In the genomic region with DNA sequence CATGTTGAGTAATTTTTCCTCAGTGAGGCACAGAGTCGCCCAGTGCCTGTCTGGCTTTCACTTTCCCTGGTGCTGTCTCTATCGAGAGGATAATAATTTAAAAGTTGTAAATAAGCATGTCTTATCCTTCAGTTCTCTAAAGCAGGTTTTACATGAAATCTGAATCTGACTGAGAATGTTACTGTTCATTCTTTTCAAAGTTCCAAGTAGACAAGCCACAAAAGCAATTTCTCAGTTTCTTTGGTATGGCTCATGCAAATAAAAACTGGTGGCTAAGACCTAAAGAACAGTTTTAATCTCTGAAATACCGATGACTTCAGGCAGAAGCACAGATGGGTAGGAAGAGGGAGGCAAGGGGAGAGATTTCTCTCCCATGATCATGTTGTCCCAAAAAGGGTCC, we compare ENCODE assay signal across 10 cellular contexts.
DNase-seq lines count a peak whose midpoint lies in the region; ATAC-seq and TF ChIP-seq lines count a peak whose summit lies in the region.
"Had no signal": no experiment of that assay in that cellular context is flagged by ENCODE, and none has a peak within 500 bp of the region (broad histone marks: within the 10 kb centered on the region; RNA-seq: fewer than 3 reads in every experiment).

No MANE protein-coding gene starts in this region.

- H3F3A ChIP-seq in PC-9 (ENCODE audit: insufficient read depth, low read depth) = no peaks in the 10 kb centered on the region

- H3K36me3 ChIP-seq in GM06990 (ENCODE audit: control insufficient read depth, insufficient read depth, low read length) (no peaks in the 10 kb centered on the region), adipocyte (ENCODE audit: control insufficient read depth, insufficient read depth, low read length, severe bottlenecking) (no peaks in the 10 kb centered on the region), PC-9 (ENCODE audit: low read depth) (no peaks in the 10 kb centered on the region)
- H3K36me3 ChIP-seq: lower lobe of right lung had no signal

- H3K27me3 ChIP-seq in GM06990 (replicated peaks; ENCODE audit: control insufficient read depth, insufficient read depth, low read length) (no peaks in the 10 kb centered on the region), adipocyte (replicated peaks; ENCODE audit: control insufficient read depth, insufficient read depth, low read length) (no peaks in the 10 kb centered on the region), PC-9 (ENCODE audit: insufficient read depth, low read depth) (no peaks in the 10 kb centered on the region)

- no peaks in the 10 kb centered on the region for H4K20me1 ChIP-seq in PC-9 (ENCODE audit: insufficient read depth)

- POLR2A ChIA-PET in PC-9 (lab: Charles Lee; ENCODE audit: unreplicated experiment) = no interaction called here

- intact Hi-C loops in PC-9 (cut with micrococcal nuclease; ENCODE audit: unreplicated experiment) = no loop called here

- DNase-seq in GM06990 (ENCODE audit: extremely low read depth, insufficient read length) (peak; percentile 58), adipocyte (ENCODE audit: low read depth) (peak; percentile 2), midbrain (lab: John Stamatoyannopoulos, UW) (no peak), PC-9 (no peak), DMS153 (lab: John Stamatoyannopoulos, UW) (no peak)
- DNase-seq: amygdala, lower lobe of right lung, NCI-H187 treated with DMSO at 0.1 percent for 48 hours had no signal

- no peaks in the 10 kb centered on the region for H3K4me1 ChIP-seq in adipocyte (ENCODE audit: control insufficient read depth, insufficient read depth, low read length)
- no peaks in the 10 kb centered on the region for H3K4me1 ChIP-seq in PC-9 (replicated peaks; ENCODE audit: insufficient read depth)

- no peak overlapping the region for H3K9ac ChIP-seq in adipocyte (ENCODE audit: low read length)

- CTCF ChIA-PET in PC-9 (lab: Charles Lee) = no interaction called here

- ATAC-seq in GM18868 (IDR thresholded peaks at IDR 0.05; ENCODE audit: unreplicated experiment) = peak; percentile 27
- ATAC-seq in HG03039 (IDR thresholded peaks at IDR 0.05; ENCODE audit: unreplicated experiment) = peak; percentile 35
- ATAC-seq: lower lobe of right lung had no signal

- H2AFZ ChIP-seq in PC-9 = no peak overlapping the region

- no TSS peak for BruUV-seq in PC-9 (replicated peaks; lab: Mats Ljungman, UMichigan)

- H3K9me2 ChIP-seq in PC-9 (ENCODE audit: insufficient read depth) = no peaks in the 10 kb centered on the region

- TF ChIP-seq CTCF in GM06990 (IDR thresholded peaks at IDR 0.05; ENCODE audit: insufficient read depth, low read length, poor library complexity, severe bottlenecking) = no peak
- TF ChIP-seq CTCF in PC-9 (conservative IDR thresholded peaks at IDR 0.05) = no peak

- no peak overlapping the region for H3K27ac ChIP-seq in PC-9
- H3K27ac ChIP-seq: lower lobe of right lung had no signal

- H3K4me3 ChIP-seq in GM06990 (replicated peaks; ENCODE audit: low read depth, low read length) = no peak overlapping the region
- no peak overlapping the region for H3K4me3 ChIP-seq in adipocyte (ENCODE audit: low read length)
- no peak overlapping the region for H3K4me3 ChIP-seq in PC-9
- H3K4me3 ChIP-seq: lower lobe of right lung had no signal

- H3K79me2 ChIP-seq in PC-9 (ENCODE audit: low read depth) = no peaks in the 10 kb centered on the region

- H3K9me3 ChIP-seq in adipocyte (ENCODE audit: control insufficient read depth, low read length) (no peaks in the 10 kb centered on the region), PC-9 (ENCODE audit: insufficient read depth, low read depth) (no peaks in the 10 kb centered on the region; the same call in 1 of the 2 replicates)
- H3K9me3 ChIP-seq: lower lobe of right lung had no signal

- H3K4me2 ChIP-seq in PC-9 = no peak overlapping the region

Comparison
In these comparisons a context has a peak if more than half of its experiments do, and no peak if none do; other contexts are left out.
1. DNase-seq: peak in GM06990 (single experiment) and adipocyte (single experiment); none in midbrain (single experiment), PC-9 (0 of 2) and DMS153 (single experiment).